In the genomic region with DNA sequence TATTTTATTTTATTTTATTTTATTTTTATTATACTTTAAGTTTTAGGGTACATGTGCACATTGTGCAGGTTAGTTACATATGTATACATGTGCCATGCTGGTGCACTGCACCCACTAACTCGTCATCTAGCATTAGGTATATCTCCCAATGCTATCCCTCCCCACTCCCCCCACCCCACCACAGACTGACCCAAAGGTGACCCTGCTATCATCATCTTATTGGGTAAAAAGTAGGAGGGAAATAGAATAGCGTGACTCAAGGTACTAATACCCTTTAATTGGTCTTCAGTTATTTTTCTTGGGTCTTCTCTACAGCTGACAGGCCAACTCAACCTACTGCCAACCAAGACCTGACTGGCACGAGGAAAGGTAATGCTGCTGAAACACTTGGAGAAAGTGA, we compare ENCODE assay signal across 2 cellular contexts. TPM values are rescaled to one million over a fixed set of nuclear protein-coding genes. Genes with fewer than 3 reads are reported as not detected.
"Had no signal": no experiment of that assay in that cellular context is flagged by ENCODE, and none has a peak within 500 bp of the region (broad histone marks: within the 10 kb centered on the region; RNA-seq: fewer than 3 reads in every experiment).

A gene with protein sequence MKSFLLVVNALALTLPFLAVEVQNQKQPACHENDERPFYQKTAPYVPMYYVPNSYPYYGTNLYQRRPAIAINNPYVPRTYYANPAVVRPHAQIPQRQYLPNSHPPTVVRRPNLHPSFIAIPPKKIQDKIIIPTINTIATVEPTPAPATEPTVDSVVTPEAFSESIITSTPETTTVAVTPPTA (plus strand): TSS at position 301 of the 400 bp plus-strand sequence. CDS start 2,223 bp downstream, outside the sequence.

RNA-seq across cellular contexts. Expression of the gene that starts here (rescaled TPM):
- total RNA-seq: G401, GM12878 had no signal
- polyA plus RNA-seq: GM12878 had no signal
